ENCODE assay signal across 10 cellular contexts in genomic region chr2:67974564-67975430, GRCh38.
DNase-seq lines count a peak whose midpoint lies in the region.
"Had no signal": no experiment of that assay in that cellular context is flagged by ENCODE, and none has a peak within 500 bp of the region (broad histone marks: within the 10 kb centered on the region; RNA-seq: fewer than 3 reads in every experiment).

No MANE protein-coding gene starts in this region.

- peak overlapping the region; percentile 47 for H3K27ac ChIP-seq in layer of hippocampus (ENCODE audit: low read depth, low read length)

- no peaks in the 10 kb centered on the region for H3K27me3 ChIP-seq in layer of hippocampus (ENCODE audit: control insufficient read depth, insufficient read depth, low read length)

- DNase-seq in NCI-H748 (lab: John Stamatoyannopoulos, UW; ENCODE audit: unreplicated experiment): peak; percentile 13
- no peak for DNase-seq in NCI-H748 treated with DMSO at 0.1 percent for 48 hours (lab: John Stamatoyannopoulos, UW)
- peak; percentile 83 for DNase-seq in astrocyte of the hippocampus (ENCODE audit: low read depth, low spot score)
- DNase-seq in ureter (ENCODE audit: low spot score): peak; percentile 63
- no peak for DNase-seq in stimulated activated CD4-positive, alpha-beta T cell treated with anti-CD3 and anti-CD28 coated beads, Interleukin-4, amount 100 ng/mL, for 24 hours
- no peak for DNase-seq in NCI-H82 (lab: John Stamatoyannopoulos, UW)
- no peak for DNase-seq in NCI-H187 (lab: John Stamatoyannopoulos, UW)
- DNase-seq: NCI-H510A treated with DMSO at 0.1 percent for 48 hours, nephron progenitor cell had no signal

Comparison
In these comparisons a context has a peak if more than half of its experiments do, and no peak if none do; other contexts are left out.
1. DNase-seq: peak in NCI-H748 (single experiment), astrocyte of the hippocampus (single experiment) and ureter (single experiment); none in NCI-H748 treated with DMSO at 0.1 percent for 48 hours (single experiment), stimulated activated CD4-positive, alpha-beta T cell treated with anti-CD3 and anti-CD28 coated beads, Interleukin-4, amount 100 ng/mL, for 24 hours (single experiment), NCI-H82 (single experiment) and NCI-H187 (0 of 2).